ENCODE assay signal across 14 cellular contexts in the genomic region with DNA sequence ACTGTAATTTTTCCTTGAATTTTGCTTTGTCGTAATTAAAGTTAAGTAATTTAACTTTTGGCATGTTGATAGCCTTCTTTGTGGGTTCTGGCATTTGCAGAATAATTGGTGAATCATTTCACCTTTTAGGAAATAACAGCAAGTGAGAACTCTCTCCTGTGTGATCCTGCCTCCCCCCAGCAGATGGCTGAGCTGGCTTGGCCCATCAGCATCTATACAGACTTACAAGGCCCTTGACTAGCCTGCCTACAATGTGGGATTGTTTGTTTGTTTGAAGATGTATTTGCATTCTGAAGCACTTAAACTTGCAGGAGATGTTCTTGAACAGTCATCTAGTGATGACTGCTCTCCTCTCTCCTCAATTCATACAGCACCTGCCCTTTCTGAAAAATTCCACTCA. TPM values are rescaled to one million over a fixed set of nuclear protein-coding genes. Genes with fewer than 3 reads are reported as not detected.
DNase-seq lines count a peak whose midpoint lies in the region; ATAC-seq, FAIRE-seq and TF ChIP-seq lines count a peak whose summit lies in the region.
"Had no signal": no experiment of that assay in that cellular context is flagged by ENCODE, and none has a peak within 500 bp of the region (broad histone marks: within the 10 kb centered on the region; RNA-seq: fewer than 3 reads in every experiment).

No MANE protein-coding gene starts in this region.

- FAIRE-seq in A549 (lab: Jason Lieb, UNC) = no peak
- FAIRE-seq: GM18507 had no signal

- intact Hi-C loops in OCI-LY7 (cut with micrococcal nuclease; ENCODE audit: unreplicated experiment) = no loop called here
- intact Hi-C loops in vagina (cut with DNase I) = no loop called here
- intact Hi-C loops in psoas muscle (cut with DNase I) = no loop called here

- TF ChIP-seq RAD21 in A549 (conservative IDR thresholded peaks at IDR 0.05 in 1 of 2, IDR thresholded peaks at IDR 0.05 in 1 of 2) = no peak

- TF ChIP-seq POLR2A in A549 (IDR thresholded peaks at IDR 0.05; ENCODE audit: low read length) (no peak), vagina (IDR thresholded peaks at IDR 0.05) (no peak), GM18505 (IDR thresholded peaks at IDR 0.05; ENCODE audit: borderline replicate concordance, extremely low read depth, insufficient read depth, insufficient read length) (no peak)

- H3K4me3 ChIP-seq in A549 = no peak overlapping the region
- H3K4me3 ChIP-seq in OCI-LY7 (ENCODE audit: low read depth, low read length, poor library complexity, severe bottlenecking) = no peak overlapping the region
- no peak overlapping the region for H3K4me3 ChIP-seq in vagina
- no peak overlapping the region for H3K4me3 ChIP-seq in psoas muscle
- H3K4me3 ChIP-seq: body of pancreas had no signal

- BruUV-seq in OCI-LY7 (replicated peaks; lab: Mats Ljungman, UMichigan) = no TSS peak

- H4K20me1 ChIP-seq in OCI-LY7 (ENCODE audit: insufficient read depth, low read length) = no peaks in the 10 kb centered on the region

- H3K4me2 ChIP-seq in A549 = no peak overlapping the region
- no peak overlapping the region for H3K4me2 ChIP-seq in OCI-LY7 (ENCODE audit: low read length)

- H3K79me2 ChIP-seq in OCI-LY7 (ENCODE audit: insufficient read depth, low read depth, low read length) = no peaks in the 10 kb centered on the region

- POLR2A ChIA-PET in A549 (lab: Yijun Ruan, JAX) = no interaction called here
- POLR2A ChIA-PET in OCI-LY7 (lab: Charles Lee) = no interaction called here

- H3K4me1 ChIP-seq in A549 (no peaks in the 10 kb centered on the region), OCI-LY7 (ENCODE audit: insufficient read depth, low read length, poor library complexity, severe bottlenecking) (peaks cover 6% of the 10 kb centered on the region), vagina (peaks cover 28% of the 10 kb centered on the region), psoas muscle (peaks cover 29% of the 10 kb centered on the region)

- in situ Hi-C loops in KBM-7 (cut with MboI; ENCODE audit: low pct_unique_long_range_greater_than_20kb, low sequenced_read_pairs) = no loop called here

- H3K27me3 ChIP-seq in vagina (no peaks in the 10 kb centered on the region), psoas muscle (ENCODE audit: insufficient read depth in 3 of 3, low read length in 2 of 3) (no peaks in the 10 kb centered on the region)
- H3K27me3 ChIP-seq: body of pancreas had no signal

- H3K27ac ChIP-seq in A549 (no peak overlapping the region), OCI-LY7 (ENCODE audit: low read depth, low read length, poor library complexity, severe bottlenecking) (no peak overlapping the region), vagina (no peak overlapping the region), psoas muscle (no peak overlapping the region)
- H3K27ac ChIP-seq: body of pancreas had no signal

- no peak for TF ChIP-seq EP300 in A549 (IDR thresholded peaks at IDR 0.05)

- H3K36me3 ChIP-seq in OCI-LY7 (ENCODE audit: insufficient read depth, low read length) (peaks cover 47% of the 10 kb centered on the region), vagina (peaks cover 0 to 26% of the 10 kb centered on the region in 2 donors), psoas muscle (ENCODE audit: insufficient read depth in 1 of 2, low read depth in 1 of 2) (peaks cover 5 to 66% of the 10 kb centered on the region in 2 donors)

- H3K9me2 ChIP-seq in OCI-LY7 (ENCODE audit: insufficient read depth, low read length) = no peaks in the 10 kb centered on the region

- H3K9me3 ChIP-seq in A549 = no peaks in the 10 kb centered on the region
- no peaks in the 10 kb centered on the region for H3K9me3 ChIP-seq in OCI-LY7 (ENCODE audit: low read length)
- no peaks in the 10 kb centered on the region for H3K9me3 ChIP-seq in vagina
- no peaks in the 10 kb centered on the region for H3K9me3 ChIP-seq in psoas muscle
- H3K9me3 ChIP-seq: body of pancreas had no signal

- WGBS in A549 (ENCODE audit: missing lambda C conversion rate) = 100% methylated on average over 1 of the region's 1 CpG
- WGBS in psoas muscle, 3 donors = 90 to 95% (median 91%) methylated on average over 1 of the region's 1 CpG

- CTCF ChIA-PET in A549 (lab: Yijun Ruan, JAX) (interaction anchor here (0.7 to 2.7 kb wide), 6 partner anchors 11 to 86 kb away, joined by 3 to 10 read pairs (median 3); no protein-coding TSS in a partner anchor), OCI-LY7 (lab: Charles Lee; ENCODE audit: unreplicated experiment) (no interaction called here)

- no peak overlapping the region for H2AFZ ChIP-seq in OCI-LY7 (ENCODE audit: low read length)

- ATAC-seq in A549 (peak; percentile 39 to 60; a peak in 4 of 6 replicates), esophagus mucosa (peak; percentile 35), psoas muscle (no peak), GM18505 (IDR thresholded peaks at IDR 0.05; ENCODE audit: unreplicated experiment) (no peak)
- ATAC-seq: body of pancreas had no signal

- peak in 1 of 2 experiments; percentile 24 for DNase-seq in A549 (ENCODE audit: low read depth in 1 of 2, low spot score in 1 of 2)
- DNase-seq in ELR (ENCODE audit: low read depth) = peak; percentile 46
- peak; percentile 15 for DNase-seq in OCI-LY7 (ENCODE audit: low spot score)
- no peak for DNase-seq in vagina (ENCODE audit: extremely low spot score in 2 of 2)
- no peak for DNase-seq in psoas muscle
- DNase-seq in KBM-7 = no peak
- DNase-seq: activated CD4-positive, alpha-beta memory T cell treated with anti-CD3 and anti-CD28 coated beads, Interleukin-2, amount 10 ng/mL, durations not matched to agents 7 days and 5 days; body of pancreas; CD8-positive, alpha-beta memory T cell; glutamatergic neuron; SHP77 treated with DMSO at 0.1 percent for 48 hours had no signal

- TF ChIP-seq CTCF in A549 (IDR thresholded peaks at IDR 0.05) (no peak), OCI-LY7 (conservative IDR thresholded peaks at IDR 0.05; ENCODE audit: low read length) (no peak), vagina (IDR thresholded peaks at IDR 0.05) (no peak), psoas muscle (IDR thresholded peaks at IDR 0.05) (no peak)

TF ChIP-seq in A549, 52 proteins besides CTCF, POLR2A, EP300 and RAD21 (continues in another document):
- TF ChIP-seq RCOR1 (IDR thresholded peaks at IDR 0.05; ENCODE audit: low read depth, low read length) (no peak), MYC (IDR thresholded peaks at IDR 0.05; ENCODE audit: borderline replicate concordance, low read length) (no peak), ZC3H11A (IDR thresholded peaks at IDR 0.05) (no peak), HEYL (CRISPR knock-in tag; IDR thresholded peaks at IDR 0.05) (no peak)
- TF ChIP-seq, protein P1, sequence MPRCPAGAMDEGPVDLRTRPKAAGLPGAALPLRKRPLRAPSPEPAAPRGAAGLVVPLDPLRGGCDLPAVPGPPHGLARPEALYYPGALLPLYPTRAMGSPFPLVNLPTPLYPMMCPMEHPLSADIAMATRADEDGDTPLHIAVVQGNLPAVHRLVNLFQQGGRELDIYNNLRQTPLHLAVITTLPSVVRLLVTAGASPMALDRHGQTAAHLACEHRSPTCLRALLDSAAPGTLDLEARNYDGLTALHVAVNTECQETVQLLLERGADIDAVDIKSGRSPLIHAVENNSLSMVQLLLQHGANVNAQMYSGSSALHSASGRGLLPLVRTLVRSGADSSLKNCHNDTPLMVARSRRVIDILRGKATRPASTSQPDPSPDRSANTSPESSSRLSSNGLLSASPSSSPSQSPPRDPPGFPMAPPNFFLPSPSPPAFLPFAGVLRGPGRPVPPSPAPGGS (IDR thresholded peaks at IDR 0.05) = no peak
- TF ChIP-seq, protein P2, sequence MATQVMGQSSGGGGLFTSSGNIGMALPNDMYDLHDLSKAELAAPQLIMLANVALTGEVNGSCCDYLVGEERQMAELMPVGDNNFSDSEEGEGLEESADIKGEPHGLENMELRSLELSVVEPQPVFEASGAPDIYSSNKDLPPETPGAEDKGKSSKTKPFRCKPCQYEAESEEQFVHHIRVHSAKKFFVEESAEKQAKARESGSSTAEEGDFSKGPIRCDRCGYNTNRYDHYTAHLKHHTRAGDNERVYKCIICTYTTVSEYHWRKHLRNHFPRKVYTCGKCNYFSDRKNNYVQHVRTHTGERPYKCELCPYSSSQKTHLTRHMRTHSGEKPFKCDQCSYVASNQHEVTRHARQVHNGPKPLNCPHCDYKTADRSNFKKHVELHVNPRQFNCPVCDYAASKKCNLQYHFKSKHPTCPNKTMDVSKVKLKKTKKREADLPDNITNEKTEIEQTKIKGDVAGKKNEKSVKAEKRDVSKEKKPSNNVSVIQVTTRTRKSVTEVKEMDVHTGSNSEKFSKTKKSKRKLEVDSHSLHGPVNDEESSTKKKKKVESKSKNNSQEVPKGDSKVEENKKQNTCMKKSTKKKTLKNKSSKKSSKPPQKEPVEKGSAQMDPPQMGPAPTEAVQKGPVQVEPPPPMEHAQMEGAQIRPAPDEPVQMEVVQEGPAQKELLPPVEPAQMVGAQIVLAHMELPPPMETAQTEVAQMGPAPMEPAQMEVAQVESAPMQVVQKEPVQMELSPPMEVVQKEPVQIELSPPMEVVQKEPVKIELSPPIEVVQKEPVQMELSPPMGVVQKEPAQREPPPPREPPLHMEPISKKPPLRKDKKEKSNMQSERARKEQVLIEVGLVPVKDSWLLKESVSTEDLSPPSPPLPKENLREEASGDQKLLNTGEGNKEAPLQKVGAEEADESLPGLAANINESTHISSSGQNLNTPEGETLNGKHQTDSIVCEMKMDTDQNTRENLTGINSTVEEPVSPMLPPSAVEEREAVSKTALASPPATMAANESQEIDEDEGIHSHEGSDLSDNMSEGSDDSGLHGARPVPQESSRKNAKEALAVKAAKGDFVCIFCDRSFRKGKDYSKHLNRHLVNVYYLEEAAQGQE (IDR thresholded peaks at IDR 0.05) = no peak

RNA-seq across cellular contexts. Expression of a gene that starts 55.9 kb away (rescaled TPM):
- polyA plus RNA-seq in A549 (2011; rRNA removed) = 5.8 and 7.5 TPM in 2 replicates
- polyA plus RNA-seq in A549 (2012; cell fraction: cytosol; rRNA removed) = 1.9 and 2.1 TPM in 2 replicates
- polyA plus RNA-seq in A549 (2012; cell fraction: nucleus; rRNA removed) = 1.7 and 1.8 TPM in 2 replicates
- polyA plus RNA-seq in A549 (2017; fragmentation: RNase III; extraction: RNeasy Plus Mini Kit Qiagen cat#74134 plus additional on column Dnase treatment) = 5.2 to 6.3 TPM (median 6.1 TPM) in 3 replicates
- 2.8 and 3.4 TPM in 2 replicates for polyA minus RNA-seq in A549 (2011; rRNA and poly(A)+ RNA removed)
- total RNA-seq in OCI-LY7 (2014; rRNA removed; shearing (Covaris generic)) = 8.8 and 11.8 TPM in 2 replicates
- 18.6 and 18.7 TPM in 2 replicates for total RNA-seq in OCI-LY7 (2022)
- total RNA-seq in esophagus mucosa = 15.2 TPM
- total RNA-seq in vagina = 13.8 TPM
- 10 to 100 TPM; 22.7 to 49.7 (median 30.8) TPM for total RNA-seq in psoas muscle
- 10 to 100 TPM in 2 of 3 donors, 1 to 10 TPM in 1; 8.8 to 40.5 (median 34.9) TPM for polyA plus RNA-seq in psoas muscle

RNA-seq across cellular contexts. Expression of a gene that starts 56.8 kb away (rescaled TPM):
- polyA plus RNA-seq in A549 (2011; rRNA removed) (7.9 and 9.2 TPM in 2 replicates), A549 (2017; fragmentation: RNase III; extraction: RNeasy Plus Mini Kit Qiagen cat#74134 plus additional on column Dnase treatment) (9.9 to 10.9 TPM (median 10.1 TPM) in 3 replicates), psoas muscle (10 to 100 TPM in 1 of 3 donors, 1 to 10 TPM in 2; 5.6 to 10.5 (median 6.7) TPM)
- polyA plus RNA-seq in A549 (2012; cell fraction: cytosol; rRNA removed) = 12.7 and 16.4 TPM in 2 replicates
- polyA plus RNA-seq in A549 (2012; cell fraction: nucleus; rRNA removed) = 19.2 and 21.2 TPM in 2 replicates
- polyA minus RNA-seq in A549 (2011; rRNA and poly(A)+ RNA removed) = 7.3 and 7.4 TPM in 2 replicates
- 12.6 and 14.9 TPM in 2 replicates for total RNA-seq in OCI-LY7 (2014; rRNA removed; shearing (Covaris generic))
- total RNA-seq in OCI-LY7 (2022) (30.3 and 36.2 TPM in 2 replicates), esophagus mucosa (18.8 TPM), vagina (22.3 TPM), psoas muscle (10 to 100 TPM; 10.1 to 12.9 (median 10.9) TPM)

Comparison
In these comparisons a context has a peak if more than half of its experiments do, and no peak if none do; other contexts are left out.
1. ATAC-seq: peak in A549 (2 of 2) and esophagus mucosa (single experiment); none in psoas muscle (0 of 4) and GM18505 (single experiment).
2. DNase-seq: peak in ELR (single experiment) and OCI-LY7 (single experiment); none in vagina (0 of 2), psoas muscle (0 of 2) and KBM-7 (single experiment).